ENCODE assay signal across 18 cellular contexts in the genomic region with DNA sequence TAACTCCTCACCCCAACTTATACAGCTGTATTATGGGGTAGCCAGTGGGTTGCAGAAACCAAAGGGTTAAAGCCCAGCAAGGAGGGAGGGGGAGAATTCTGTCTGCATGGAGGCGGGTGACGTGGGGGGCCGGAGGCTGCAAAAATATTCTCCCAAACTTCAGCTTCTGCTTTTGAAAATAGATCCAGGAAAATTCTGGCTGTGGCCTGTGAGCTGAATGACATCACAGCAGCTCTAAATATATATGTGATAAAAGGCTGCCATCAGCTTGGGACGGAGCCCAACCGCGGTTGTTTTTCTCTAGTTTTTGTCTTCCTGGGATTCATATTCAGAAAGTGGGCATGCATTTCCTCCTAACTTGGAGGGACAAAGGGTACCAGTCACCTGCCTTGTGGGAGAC. TPM values are rescaled to one million over a fixed set of nuclear protein-coding genes. Genes with fewer than 3 reads are reported as not detected.
A peak's percentile ranks its signal among the peaks of the same experiment; 100 is the strongest.
DNase-seq lines count a peak whose midpoint lies in the region; ATAC-seq and TF ChIP-seq lines count a peak whose summit lies in the region.
"Had no signal": no experiment of that assay in that cellular context is flagged by ENCODE, and none has a peak within 500 bp of the region (broad histone marks: within the 10 kb centered on the region; RNA-seq: fewer than 3 reads in every experiment).

No MANE protein-coding gene starts in this region.

- POLR2A ChIA-PET in activated CD8-positive, alpha-beta T cell treated with anti-CD3 and anti-CD28 coated beads, Interleukin-2, amount 10 ng/mL, durations not matched to agents 7 days and 5 days (lab: Charles Lee) = no interaction called here
- POLR2A ChIA-PET in activated CD8-positive, alpha-beta T cell treated with anti-CD3 and anti-CD28 coated beads for 36 hours (lab: Charles Lee) = no interaction called here

- no peaks in the 10 kb centered on the region for H3K79me1 ChIP-seq in H9 (ENCODE audit: insufficient read depth, low read depth, low read length, poor library complexity, severe bottlenecking)

- no peak overlapping the region for H3K9ac ChIP-seq in H9 (ENCODE audit: extremely low read depth, insufficient read length, low read length)
- no peak overlapping the region for H3K9ac ChIP-seq in mammary epithelial cell (ENCODE audit: insufficient read depth, low read length)
- H3K9ac ChIP-seq: BLaER1 had no signal

- peaks cover 72% of the 10 kb centered on the region for H3K36me3 Mint-ChIP-seq in activated CD8-positive, alpha-beta T cell treated with anti-CD3 and anti-CD28 coated beads, Interleukin-2, amount 10 ng/mL, durations not matched to agents 7 days and 5 days (ENCODE audit: low read depth)
- H3K36me3 Mint-ChIP-seq in activated CD8-positive, alpha-beta T cell treated with anti-CD3 and anti-CD28 coated beads for 36 hours (ENCODE audit: low read depth) = peaks cover 53% of the 10 kb centered on the region
- H3K36me3 Mint-ChIP-seq in stimulated activated effector memory CD8-positive, alpha-beta T cell treated with anti-CD3 and anti-CD28 coated beads, Interleukin-12 subunit alpha, Interleukin-12 subunit beta, amount 100 ng/mL, for 72 hours = peaks cover 93% of the 10 kb centered on the region
- peaks cover 44% of the 10 kb centered on the region for H3K36me3 Mint-ChIP-seq in effector memory CD8-positive, alpha-beta T cell (ENCODE audit: insufficient read depth)
- peaks cover 10 to 37% (median 31%) of the 10 kb centered on the region in 3 experiments; a peak in 6 of 7 replicates for H3K36me3 Mint-ChIP-seq in H9 (ENCODE audit: insufficient read depth in 1 of 3, low read depth in 3 of 3)

- H3K4me1 Mint-ChIP-seq in activated CD8-positive, alpha-beta T cell treated with anti-CD3 and anti-CD28 coated beads, Interleukin-2, amount 10 ng/mL, durations not matched to agents 7 days and 5 days (ENCODE audit: low read depth) = peaks cover 11% of the 10 kb centered on the region
- peaks cover 4% of the 10 kb centered on the region for H3K4me1 Mint-ChIP-seq in activated CD8-positive, alpha-beta T cell treated with anti-CD3 and anti-CD28 coated beads for 36 hours (ENCODE audit: low read depth)
- peaks cover 13% of the 10 kb centered on the region for H3K4me1 Mint-ChIP-seq in stimulated activated effector memory CD8-positive, alpha-beta T cell treated with anti-CD3 and anti-CD28 coated beads, Interleukin-12 subunit alpha, Interleukin-12 subunit beta, amount 100 ng/mL, for 72 hours
- peaks cover 5 to 7% of the 10 kb centered on the region in 2 donors for H3K4me1 Mint-ChIP-seq in effector memory CD8-positive, alpha-beta T cell (ENCODE audit: low read depth in 2 of 2)
- peaks cover 24 to 26% of the 10 kb centered on the region in 2 experiments for H3K4me1 Mint-ChIP-seq in H9
- H3K4me1 Mint-ChIP-seq: CD8-positive, alpha-beta memory T cell had no signal

- no TSS peak for BruUV-seq in mammary epithelial cell (replicated peaks; lab: Mats Ljungman, UMichigan)

- dilution Hi-C loops in mammary epithelial cell (cut with HindIII; ENCODE audit: low sequenced_read_pairs) = no loop called here

- H2BK120ac ChIP-seq in H9 (ENCODE audit: low read depth, low read length, poor library complexity, severe bottlenecking) = no peak overlapping the region

- CTCF ChIA-PET in activated CD8-positive, alpha-beta T cell treated with anti-CD3 and anti-CD28 coated beads, Interleukin-2, amount 10 ng/mL, durations not matched to agents 7 days and 5 days (lab: Charles Lee) = interaction anchor here (1.1 to 1.5 kb wide), 3 partner anchors 12 to 727 kb away, joined by 3 to 5 read pairs (median 4); no protein-coding TSS in a partner anchor
- CTCF ChIA-PET in activated CD8-positive, alpha-beta T cell treated with anti-CD3 and anti-CD28 coated beads for 36 hours (lab: Charles Lee) = interaction anchor here (2.9 kb wide), 1 partner anchor 28 kb away, joined by 10 read pairs; the partner anchor contains the start of gene MAPKAPK3
- CTCF ChIA-PET in mammary epithelial cell (lab: Charles Lee; ENCODE audit: low non-redundant PET) = no interaction called here

- in situ Hi-C loops in mammary epithelial cell (cut with MboI; ENCODE audit: low sequenced_read_pairs in 2 of 2) = no loop called here

- no peak overlapping the region for H3K56ac ChIP-seq in H9 (ENCODE audit: insufficient read length, low read depth, low read length)

- H3T11ph ChIP-seq in H9 (ENCODE audit: low read length) = no peak overlapping the region

- no peak overlapping the region for H2BK15ac ChIP-seq in H9 (ENCODE audit: low read depth, low read length)

- H3K27ac Mint-ChIP-seq in activated CD8-positive, alpha-beta T cell treated with anti-CD3 and anti-CD28 coated beads, Interleukin-2, amount 10 ng/mL, durations not matched to agents 7 days and 5 days = peak overlapping the region; percentile 32
- no peak overlapping the region for H3K27ac Mint-ChIP-seq in activated CD8-positive, alpha-beta T cell treated with anti-CD3 and anti-CD28 coated beads for 36 hours
- peak overlapping the region; percentile 63 for H3K27ac Mint-ChIP-seq in stimulated activated effector memory CD8-positive, alpha-beta T cell treated with anti-CD3 and anti-CD28 coated beads, Interleukin-12 subunit alpha, Interleukin-12 subunit beta, amount 100 ng/mL, for 72 hours
- no peak overlapping the region for H3K27ac Mint-ChIP-seq in effector memory CD8-positive, alpha-beta T cell
- H3K27ac Mint-ChIP-seq in H9 = no peak overlapping the region

- H3K27me3 Mint-ChIP-seq in activated CD8-positive, alpha-beta T cell treated with anti-CD3 and anti-CD28 coated beads, Interleukin-2, amount 10 ng/mL, durations not matched to agents 7 days and 5 days (ENCODE audit: low read depth) = no peaks in the 10 kb centered on the region
- no peaks in the 10 kb centered on the region for H3K27me3 Mint-ChIP-seq in activated CD8-positive, alpha-beta T cell treated with anti-CD3 and anti-CD28 coated beads for 36 hours
- no peaks in the 10 kb centered on the region for H3K27me3 Mint-ChIP-seq in effector memory CD8-positive, alpha-beta T cell
- H3K27me3 Mint-ChIP-seq in H9 (ENCODE audit: low read depth) = no peaks in the 10 kb centered on the region
- H3K27me3 Mint-ChIP-seq: CD8-positive, alpha-beta memory T cell had no signal

- no peak overlapping the region for H3K4ac ChIP-seq in H9 (ENCODE audit: low read depth, low read length)

- H3K23ac ChIP-seq in H9 (ENCODE audit: insufficient read length, low read depth, low read length) = no peak overlapping the region

- H3K9me3 ChIP-seq in H9 (ENCODE audit: control insufficient read depth, low read depth, low read length) (no peaks in the 10 kb centered on the region), mammary epithelial cell (replicated peaks; ENCODE audit: insufficient read depth, low read length) (no peaks in the 10 kb centered on the region)
- H3K9me3 ChIP-seq: BLaER1 had no signal

- peak overlapping the region; percentile 73 for H3K27ac ChIP-seq in cingulate gyrus (ENCODE audit: low read depth, low read length)
- H3K27ac ChIP-seq in H9 (ENCODE audit: insufficient read length, low read depth, low read length) = no peak overlapping the region
- H3K27ac ChIP-seq in mammary epithelial cell (ENCODE audit: insufficient read depth, low read depth, low read length) = no peak overlapping the region
- H3K27ac ChIP-seq: 22Rv1, BLaER1, HL-60 had no signal

- H2AFZ ChIP-seq in H9 (ENCODE audit: low read length) = no peak overlapping the region
- no peak overlapping the region for H2AFZ ChIP-seq in mammary epithelial cell (ENCODE audit: low read depth, low read length)

- H4K91ac ChIP-seq in H9 (ENCODE audit: insufficient read length, low read depth, low read length) = no peak overlapping the region

- DNase-seq in activated CD8-positive, alpha-beta T cell treated with anti-CD3 and anti-CD28 coated beads, Interleukin-2, amount 10 ng/mL, durations not matched to agents 7 days and 5 days = no peak
- DNase-seq in activated CD8-positive, alpha-beta T cell treated with anti-CD3 and anti-CD28 coated beads for 36 hours = no peak
- DNase-seq in inferior parietal cortex (ENCODE audit: extremely low spot score) = peak; percentile 64
- no peak for DNase-seq in stimulated activated effector memory CD8-positive, alpha-beta T cell treated with anti-CD3 and anti-CD28 coated beads, Interleukin-12 subunit alpha, Interleukin-12 subunit beta, amount 100 ng/mL, for 72 hours (ENCODE audit: low spot score in 2 of 2)
- DNase-seq in effector memory CD8-positive, alpha-beta T cell = no peak
- no peak for DNase-seq in H9
- no peak for DNase-seq in mammary epithelial cell
- DNase-seq: CD8-positive, alpha-beta memory T cell; DMS79; HCEC 1CT; NCI-H1105; NCI-H1694; NCI-H524 treated with DMSO at 0.1 percent for 48 hours had no signal

- no peak overlapping the region for H2BK12ac ChIP-seq in H9 (ENCODE audit: insufficient read length, low read depth, low read length)

- H3K4me3 ChIP-seq in mammary epithelial cell (replicated peaks in 1 of 3; ENCODE audit: insufficient read depth in 1 of 3, low read depth in 2 of 3, low read length in 3 of 3) = no peak overlapping the region
- H3K4me3 ChIP-seq: BLaER1 had no signal

- H3K27me3 ChIP-seq in H9 (ENCODE audit: insufficient read depth, low read length) (no peaks in the 10 kb centered on the region), mammary epithelial cell (ENCODE audit: insufficient read depth, low read length) (no peaks in the 10 kb centered on the region)
- H3K27me3 ChIP-seq: BLaER1 had no signal

- no peak for TF ChIP-seq CTCF in activated CD8-positive, alpha-beta T cell treated with anti-CD3 and anti-CD28 coated beads for 36 hours (IDR thresholded peaks at IDR 0.05)
- TF ChIP-seq CTCF in H9 (conservative IDR thresholded peaks at IDR 0.05) (no peak), mammary epithelial cell (conservative IDR thresholded peaks at IDR 0.05 in 1 of 2, IDR thresholded peaks at IDR 0.05 in 1 of 2; ENCODE audit: extremely low read depth in 1 of 2, insufficient read depth in 1 of 2, low read depth in 1 of 2, low read length in 2 of 2) (no peak)

- no peaks in the 10 kb centered on the region for H3K79me2 ChIP-seq in H9 (ENCODE audit: insufficient read depth, low read length)
- peaks cover 17% of the 10 kb centered on the region for H3K79me2 ChIP-seq in mammary epithelial cell (ENCODE audit: insufficient read depth, low read length)

- H4K20me1 ChIP-seq in H9 (ENCODE audit: control insufficient read depth, insufficient read depth, insufficient read length) (no peaks in the 10 kb centered on the region), mammary epithelial cell (ENCODE audit: insufficient read depth, low read length) (no peaks in the 10 kb centered on the region)

- ATAC-seq in activated CD8-positive, alpha-beta T cell treated with anti-CD3 and anti-CD28 coated beads, Interleukin-2, amount 10 ng/mL, durations not matched to agents 7 days and 5 days = no peak
- no peak for ATAC-seq in activated CD8-positive, alpha-beta T cell treated with anti-CD3 and anti-CD28 coated beads for 36 hours
- ATAC-seq in stimulated activated effector memory CD8-positive, alpha-beta T cell treated with anti-CD3 and anti-CD28 coated beads, Interleukin-12 subunit alpha, Interleukin-12 subunit beta, amount 100 ng/mL, for 72 hours = no peak
- no peak for ATAC-seq in effector memory CD8-positive, alpha-beta T cell (replicated peaks)
- ATAC-seq: Panc1 had no signal

- peaks cover 36% of the 10 kb centered on the region for H3K36me3 ChIP-seq in mammary epithelial cell (ENCODE audit: insufficient read depth, low read length)

- H2BK5ac ChIP-seq in H9 (ENCODE audit: insufficient read length, low read length) = no peak overlapping the region

- no peak overlapping the region for H4K5ac ChIP-seq in H9 (ENCODE audit: insufficient read length, low read depth, low read length)

- H3K23me2 ChIP-seq in H9 (ENCODE audit: insufficient read length, low read depth, low read length, poor library complexity, severe bottlenecking) = no peaks in the 10 kb centered on the region

- intact Hi-C loops in activated CD8-positive, alpha-beta T cell treated with anti-CD3 and anti-CD28 coated beads for 36 hours (cut with micrococcal nuclease) = no loop called here
- intact Hi-C loops in mammary epithelial cell (cut with micrococcal nuclease) = no loop called here

- H2AK5ac ChIP-seq in H9 (ENCODE audit: insufficient read length, low read length) = no peak overlapping the region

- H3K4me2 ChIP-seq in H9 (ENCODE audit: insufficient read depth, insufficient read length, low read length) = no peak overlapping the region
- no peak overlapping the region for H3K4me2 ChIP-seq in mammary epithelial cell (ENCODE audit: insufficient read depth, low read depth, low read length)
- H3K4me2 ChIP-seq: BLaER1 had no signal

- WGBS in H9 (ENCODE audit: extremely low coverage, insufficient read length, low lambda C conversion rate) = no CpG with 5 or more reads among the region's 6 CpGs
- 88% methylated on average over 6 of the region's 6 CpGs for WGBS in mammary epithelial cell (ENCODE audit: low coverage, missing lambda C conversion rate)

- H3K4me1 ChIP-seq in H9 (ENCODE audit: insufficient read depth, low read length) (no peaks in the 10 kb centered on the region), mammary epithelial cell (ENCODE audit: insufficient read depth, low read length) (peaks cover 1% of the 10 kb centered on the region)
- H3K4me1 ChIP-seq: BLaER1 had no signal

- no peak overlapping the region for H3K14ac ChIP-seq in H9 (ENCODE audit: insufficient read depth, low read length)

- H3K4me3 Mint-ChIP-seq in activated CD8-positive, alpha-beta T cell treated with anti-CD3 and anti-CD28 coated beads, Interleukin-2, amount 10 ng/mL, durations not matched to agents 7 days and 5 days = no peak overlapping the region
- H3K4me3 Mint-ChIP-seq in activated CD8-positive, alpha-beta T cell treated with anti-CD3 and anti-CD28 coated beads for 36 hours = no peak overlapping the region
- H3K4me3 Mint-ChIP-seq in stimulated activated effector memory CD8-positive, alpha-beta T cell treated with anti-CD3 and anti-CD28 coated beads, Interleukin-12 subunit alpha, Interleukin-12 subunit beta, amount 100 ng/mL, for 72 hours = no peak overlapping the region
- no peak overlapping the region for H3K4me3 Mint-ChIP-seq in effector memory CD8-positive, alpha-beta T cell
- H3K4me3 Mint-ChIP-seq in H9 = no peak overlapping the region
- H3K4me3 Mint-ChIP-seq: CD8-positive, alpha-beta memory T cell had no signal

- H4K8ac ChIP-seq in H9 (replicated peaks; ENCODE audit: insufficient read length, low read depth, low read length) = no peak overlapping the region

- no peaks in the 10 kb centered on the region for H3K9me3 Mint-ChIP-seq in activated CD8-positive, alpha-beta T cell treated with anti-CD3 and anti-CD28 coated beads, Interleukin-2, amount 10 ng/mL, durations not matched to agents 7 days and 5 days (ENCODE audit: insufficient read depth)
- H3K9me3 Mint-ChIP-seq in activated CD8-positive, alpha-beta T cell treated with anti-CD3 and anti-CD28 coated beads for 36 hours = no peaks in the 10 kb centered on the region
- no peaks in the 10 kb centered on the region for H3K9me3 Mint-ChIP-seq in stimulated activated effector memory CD8-positive, alpha-beta T cell treated with anti-CD3 and anti-CD28 coated beads, Interleukin-12 subunit alpha, Interleukin-12 subunit beta, amount 100 ng/mL, for 72 hours
- no peaks in the 10 kb centered on the region for H3K9me3 Mint-ChIP-seq in effector memory CD8-positive, alpha-beta T cell
- H3K9me3 Mint-ChIP-seq in H9 = no peaks in the 10 kb centered on the region
- H3K9me3 Mint-ChIP-seq: CD8-positive, alpha-beta memory T cell had no signal

- H3K18ac ChIP-seq in H9 (ENCODE audit: insufficient read length, low read depth, low read length) = no peak overlapping the region

- H2BK20ac ChIP-seq in H9 (ENCODE audit: low read depth, low read length, poor library complexity, severe bottlenecking) = no peak overlapping the region

RNA-seq across cellular contexts. Expression of gene MAPKAPK3, which starts 27.6 kb away (rescaled TPM):
- total RNA-seq in activated CD8-positive, alpha-beta T cell treated with anti-CD3 and anti-CD28 coated beads, Interleukin-2, amount 10 ng/mL, durations not matched to agents 7 days and 5 days = 100 to 1,000 TPM; 224 to 225 TPM
- 100 to 1,000 TPM; 204 to 205 TPM for total RNA-seq in activated CD8-positive, alpha-beta T cell treated with anti-CD3 and anti-CD28 coated beads for 36 hours
- total RNA-seq in H9 (2021) (57.0 and 57.9 TPM in 2 replicates), mammary epithelial cell (100 to 1,000 TPM in 1 of 2 donors, 10 to 100 TPM in 1; 94.9 to 138 TPM)
- 259 TPM for polyA plus RNA-seq in mammary epithelial cell
- polyA minus RNA-seq in mammary epithelial cell = 258 TPM

RNA-seq across cellular contexts. Expression of gene DOCK3, which starts 30.2 kb away (rescaled TPM):
- 1 to 10 TPM; 3.2 to 3.4 TPM for total RNA-seq in activated CD8-positive, alpha-beta T cell treated with anti-CD3 and anti-CD28 coated beads, Interleukin-2, amount 10 ng/mL, durations not matched to agents 7 days and 5 days
- 1 to 10 TPM; 3.6 to 4.2 TPM for total RNA-seq in activated CD8-positive, alpha-beta T cell treated with anti-CD3 and anti-CD28 coated beads for 36 hours
- total RNA-seq in H9 (2021) = 7.0 and 8.3 TPM in 2 replicates
- under 1 TPM; 0.17 to 0.38 TPM for total RNA-seq in mammary epithelial cell
- polyA plus RNA-seq in mammary epithelial cell = 0.08 TPM
- polyA minus RNA-seq in mammary epithelial cell = not detected

RNA-seq across cellular contexts. Expression of gene CISH, which starts 33.0 kb away (rescaled TPM):
- 100 to 1,000 TPM; 380 to 394 TPM for total RNA-seq in activated CD8-positive, alpha-beta T cell treated with anti-CD3 and anti-CD28 coated beads, Interleukin-2, amount 10 ng/mL, durations not matched to agents 7 days and 5 days
- total RNA-seq in activated CD8-positive, alpha-beta T cell treated with anti-CD3 and anti-CD28 coated beads for 36 hours = 100 to 1,000 TPM; 307 to 308 TPM
- total RNA-seq in H9 (2021) (1.7 and 2.2 TPM in 2 replicates), mammary epithelial cell (1 to 10 TPM; 1.8 to 2.8 TPM)
- polyA plus RNA-seq in mammary epithelial cell = 3.6 TPM
- polyA minus RNA-seq in mammary epithelial cell = 8.8 TPM

Comparison
In these comparisons a context has a peak if more than half of its experiments do, and no peak if none do; other contexts are left out.
1. H3K27ac Mint-ChIP-seq: peak in activated CD8-positive, alpha-beta T cell treated with anti-CD3 and anti-CD28 coated beads, Interleukin-2, amount 10 ng/mL, durations not matched to agents 7 days and 5 days (single experiment) and stimulated activated effector memory CD8-positive, alpha-beta T cell treated with anti-CD3 and anti-CD28 coated beads, Interleukin-12 subunit alpha, Interleukin-12 subunit beta, amount 100 ng/mL, for 72 hours (single experiment); none in activated CD8-positive, alpha-beta T cell treated with anti-CD3 and anti-CD28 coated beads for 36 hours (single experiment), effector memory CD8-positive, alpha-beta T cell (0 of 2) and H9 (0 of 3).
2. RNA of gene CISH, which starts 33.0 kb away (total RNA-seq): 380 to 394 TPM in activated CD8-positive, alpha-beta T cell treated with anti-CD3 and anti-CD28 coated beads, Interleukin-2, amount 10 ng/mL, durations not matched to agents 7 days and 5 days and 307 to 308 TPM in activated CD8-positive, alpha-beta T cell treated with anti-CD3 and anti-CD28 coated beads for 36 hours; 1.8 to 2.8 TPM in mammary epithelial cell and 1.7 to 2.2 TPM in H9; every median in the first group is over 10 times any median in the second.